In genomic region chr17:73320601-73321264, GRCh38 we compare ENCODE assay signal across 1 cellular context.
TF ChIP-seq lines count a peak whose summit lies in the region.

No MANE protein-coding gene starts in this region.

TF ChIP-seq in HepG2, 621 proteins besides CTCF, POLR2A, EP300 and RAD21 (continued from another document):
- TF ChIP-seq, protein P1, sequence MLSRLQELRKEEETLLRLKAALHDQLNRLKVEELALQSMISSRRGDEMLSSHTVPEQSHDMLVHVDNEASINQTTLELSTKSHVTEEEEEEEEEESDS (CRISPR knock-in tag; IDR thresholded peaks at IDR 0.05; ENCODE audit: borderline replicate concordance), result no peak
- no peak for TF ChIP-seq SP2 (CRISPR knock-in tag; IDR thresholded peaks at IDR 0.05)
